In the genomic region with DNA sequence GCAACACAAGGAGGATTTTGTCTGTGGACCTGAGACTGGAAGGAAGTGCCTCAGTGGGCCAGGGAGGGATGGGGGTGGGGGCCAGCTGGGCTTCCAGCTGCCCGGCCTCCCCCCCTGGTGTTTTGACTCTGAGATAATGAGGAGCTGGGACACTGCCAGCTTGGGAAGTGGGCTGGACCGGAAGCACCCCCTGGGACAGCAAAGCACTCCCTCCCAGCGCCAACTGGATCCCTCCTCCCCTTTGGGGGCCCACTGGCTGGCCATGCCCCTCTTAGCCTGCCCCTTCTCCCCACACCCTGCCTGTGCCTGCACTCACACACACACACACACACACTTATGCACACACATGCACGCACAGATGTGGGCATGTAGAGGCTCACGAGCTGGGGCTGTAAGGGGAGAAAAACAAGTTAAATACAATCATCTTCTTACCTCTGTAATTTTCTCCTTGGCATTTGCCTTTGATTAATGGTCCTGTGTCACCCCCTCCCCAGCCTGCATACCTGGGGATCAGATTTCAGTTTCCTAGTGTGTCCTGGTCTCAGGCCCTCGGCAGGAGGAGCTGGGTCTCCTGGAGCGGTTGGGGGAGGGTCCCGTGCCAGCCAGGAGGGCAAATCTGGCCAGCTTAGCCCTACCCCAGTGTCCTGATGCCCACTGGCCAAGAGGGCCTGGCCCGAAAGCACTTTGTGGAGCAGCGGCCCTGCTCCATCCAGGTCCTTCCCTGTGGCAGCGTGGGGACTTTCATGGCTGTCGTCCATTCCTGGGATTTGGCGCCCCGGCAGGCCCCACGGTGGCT, we compare ENCODE assay signal across 14 cellular contexts. TPM values are rescaled to one million over a fixed set of nuclear protein-coding genes. Genes with fewer than 3 reads are reported as not detected.
A peak's percentile ranks its signal among the peaks of the same experiment; 100 is the strongest.
DNase-seq lines count a peak whose midpoint lies in the region; ATAC-seq and TF ChIP-seq lines count a peak whose summit lies in the region.
"Had no signal": no experiment of that assay in that cellular context is flagged by ENCODE, and none has a peak within 500 bp of the region (broad histone marks: within the 10 kb centered on the region; RNA-seq: fewer than 3 reads in every experiment).

No MANE protein-coding gene starts in this region.

- H3K4me1 ChIP-seq in GM23338 (ENCODE audit: insufficient read depth) (peaks cover 67% of the 10 kb centered on the region), smooth muscle cell (ENCODE audit: low read depth) (peaks cover 55% of the 10 kb centered on the region)

- H3K36me3 ChIP-seq in GM23338 (ENCODE audit: insufficient read depth): no peaks in the 10 kb centered on the region
- H3K36me3 ChIP-seq in smooth muscle cell (ENCODE audit: low read depth): no peaks in the 10 kb centered on the region

- WGBS in smooth muscle cell (ENCODE audit: low lambda C conversion rate): 24% methylated on average over 15 of the region's 15 CpGs

- H3K9me3 ChIP-seq in iPS-18c (ENCODE audit: control insufficient read depth, insufficient read depth, low read length) (no peaks in the 10 kb centered on the region), smooth muscle cell (replicated peaks; ENCODE audit: low read depth) (no peaks in the 10 kb centered on the region)

- intact Hi-C loops in natural killer cell (cut with micrococcal nuclease): no loop called here

- no peaks in the 10 kb centered on the region for H3K9me3 Mint-ChIP-seq in GM23338
- H3K9me3 Mint-ChIP-seq in natural killer cell: no peaks in the 10 kb centered on the region
- H3K9me3 Mint-ChIP-seq: activated T-cell treated with anti-CD3 and anti-CD28 coated beads, Interleukin-2, amount 50 U/mL, for 4 hours; central memory CD8-positive, alpha-beta T cell had no signal

- H3K27ac Mint-ChIP-seq in GM23338 (peak overlapping the region; percentile 96), natural killer cell (no peak overlapping the region)

- H3K27me3 Mint-ChIP-seq in GM23338 (ENCODE audit: insufficient read depth, low read depth, poor library complexity) (peaks cover 25% of the 10 kb centered on the region), natural killer cell (ENCODE audit: low read depth in 2 of 2) (peaks cover 44 to 46% of the 10 kb centered on the region in 2 donors)
- H3K27me3 Mint-ChIP-seq: central memory CD8-positive, alpha-beta T cell had no signal

- H3K4me3 ChIP-seq in GM23338 (peak overlapping the region; percentile 53), iPS-18c (ENCODE audit: insufficient read depth, low read depth, low read length) (peak overlapping the region; percentile 11), smooth muscle cell (no peak overlapping the region)

- peaks cover 23% of the 10 kb centered on the region for H3K36me3 Mint-ChIP-seq in GM23338 (ENCODE audit: low read depth)
- no peaks in the 10 kb centered on the region for H3K36me3 Mint-ChIP-seq in natural killer cell

- peaks cover 70% of the 10 kb centered on the region for H3K4me1 Mint-ChIP-seq in GM23338
- H3K4me1 Mint-ChIP-seq in natural killer cell: peaks cover 12 to 52% of the 10 kb centered on the region in 2 donors

- H3F3A ChIP-seq in GM23338 (replicated peaks; ENCODE audit: low read depth) (peaks cover 9% of the 10 kb centered on the region; the same call in 1 of the 2 replicates), smooth muscle cell (ENCODE audit: low read depth) (peaks cover 4% of the 10 kb centered on the region)

- H3K4me2 ChIP-seq in GM23338: peak overlapping the region; percentile 85
- peak overlapping the region; percentile 48 for H3K4me2 ChIP-seq in smooth muscle cell

- H3K27ac ChIP-seq in GM23338 (ENCODE audit: low read depth) (peak overlapping the region; percentile 97), smooth muscle cell (ENCODE audit: low read depth) (peak overlapping the region; percentile 63)

- H2AFZ ChIP-seq in GM23338: no peak overlapping the region
- H2AFZ ChIP-seq in smooth muscle cell (ENCODE audit: low read depth): no peak overlapping the region

- no peak for TF ChIP-seq CTCF in GM23338 (conservative IDR thresholded peaks at IDR 0.05; ENCODE audit: low read depth in 2 of 2)
- TF ChIP-seq CTCF in smooth muscle cell (IDR thresholded peaks at IDR 0.05; ENCODE audit: borderline replicate concordance, insufficient read depth, poor library complexity, severe bottlenecking): no peak
- no peak for TF ChIP-seq CTCF in natural killer cell (IDR thresholded peaks at IDR 0.05)

- no peak overlapping the region for H3K9ac ChIP-seq in smooth muscle cell (ENCODE audit: low read depth)

- ATAC-seq in GM23338: peak; percentile 44
- no peak for ATAC-seq in GM21447 (IDR thresholded peaks at IDR 0.05; ENCODE audit: unreplicated experiment)
- ATAC-seq in natural killer cell: no peak
- ATAC-seq: activated T-cell treated with anti-CD3 and anti-CD28 coated beads, Interleukin-2, amount 50 U/mL, for 4 hours; Panc1 had no signal

- H3K27me3 ChIP-seq in GM23338 (ENCODE audit: insufficient read depth) (no peaks in the 10 kb centered on the region), smooth muscle cell (ENCODE audit: low read depth) (no peaks in the 10 kb centered on the region)

- H4K20me1 ChIP-seq in GM23338 (replicated peaks; ENCODE audit: insufficient read depth) (peaks cover 32% of the 10 kb centered on the region), smooth muscle cell (ENCODE audit: low read depth) (peaks cover 71% of the 10 kb centered on the region)

- H3K4me3 Mint-ChIP-seq in GM23338: peak overlapping the region; percentile 75
- no peak overlapping the region for H3K4me3 Mint-ChIP-seq in natural killer cell
- H3K4me3 Mint-ChIP-seq: activated T-cell treated with anti-CD3 and anti-CD28 coated beads, Interleukin-2, amount 50 U/mL, for 4 hours; central memory CD8-positive, alpha-beta T cell had no signal

- DNase-seq in GM23338 (ENCODE audit: low spot score) (peak; percentile 88), NCI-H345 treated with DMSO at 0.1 percent for 48 hours (lab: John Stamatoyannopoulos, UW; ENCODE audit: unreplicated experiment) (peak; percentile 36), smooth muscle cell (lab: John Stamatoyannopoulos, UW; ENCODE audit: unreplicated experiment) (no peak), natural killer cell (no peak)
- DNase-seq in stimulated activated CD4-positive, alpha-beta T cell treated with anti-CD3 and anti-CD28 coated beads, Interleukin-2, amount 100 ng/mL, for 24 hours: no peak
- DNase-seq: activated T-cell treated with anti-CD3 and anti-CD28 coated beads, Interleukin-2, amount 50 U/mL, for 4 hours; EL; foreskin melanocyte; midbrain had no signal

- peaks cover 85% of the 10 kb centered on the region for H3K79me2 ChIP-seq in GM23338 (replicated peaks; ENCODE audit: insufficient read depth)
- peaks cover 46% of the 10 kb centered on the region for H3K79me2 ChIP-seq in smooth muscle cell (ENCODE audit: low read depth)

- no peaks in the 10 kb centered on the region for H3K9me2 ChIP-seq in GM23338 (ENCODE audit: insufficient read depth)

TF ChIP-seq in GM23338, 12 proteins besides CTCF, POLR2A, EP300 and RAD21:
- no peak for TF ChIP-seq ZNF114 (CRISPR knock-in tag; IDR thresholded peaks at IDR 0.05)
- peak; percentile 14; the same call in 1 of the 2 replicates for TF ChIP-seq POLR2AphosphoS5 (IDR thresholded peaks at IDR 0.05; ENCODE audit: low read depth)

RNA-seq across cellular contexts. Expression of a gene that starts 3.6 kb away (rescaled TPM):
- total RNA-seq in GM23338 (2014; rRNA removed; shearing (Covaris generic)): 314 and 367 TPM in 2 replicates
- polyA plus RNA-seq in GM23338 (2016; fragmentation: Nextera tagmentation; extraction: Ambion mirVana) (240 and 241 TPM in 2 replicates), smooth muscle cell (458 and 600 TPM in 2 replicates)
- total RNA-seq in smooth muscle cell (344 and 532 TPM in 2 replicates), natural killer cell (10 to 100 TPM in 1 of 3 donors, 1 to 10 TPM in 2; 4.7 to 36.3 (median 5.1) TPM)

RNA-seq across cellular contexts. Expression of a gene that starts 56.7 kb away (rescaled TPM):
- not detected in 2 replicates for total RNA-seq in GM23338 (2014; rRNA removed; shearing (Covaris generic))
- polyA plus RNA-seq in GM23338 (2016; fragmentation: Nextera tagmentation; extraction: Ambion mirVana) (not detected in 2 replicates), smooth muscle cell (not detected in 2 replicates)
- total RNA-seq in smooth muscle cell (not detected in 2 replicates), natural killer cell (1 to 10 TPM in 1 of 3 donors, under 1 TPM in 2; 0.09 to 1.1 (median 0.40) TPM)
- total RNA-seq: skeletal muscle tissue had no signal

Comparison
In these comparisons a context has a peak if more than half of its experiments do, and no peak if none do; other contexts are left out.
1. DNase-seq: peak in GM23338 (single experiment) and NCI-H345 treated with DMSO at 0.1 percent for 48 hours (single experiment); none in smooth muscle cell (single experiment), stimulated activated CD4-positive, alpha-beta T cell treated with anti-CD3 and anti-CD28 coated beads, Interleukin-2, amount 100 ng/mL, for 24 hours (0 of 2) and natural killer cell (single experiment).